In genomic region chr7:105691029-105691691, GRCh38 we compare ENCODE assay signal across 8 cellular contexts.
DNase-seq lines count a peak whose midpoint lies in the region; ATAC-seq, FAIRE-seq and TF ChIP-seq lines count a peak whose summit lies in the region.

No MANE protein-coding gene starts in this region.

- peaks cover 54% of the 10 kb centered on the region for H3K4me1 ChIP-seq in HUES64 (ENCODE audit: insufficient read depth, low read length)

- no peaks in the 10 kb centered on the region for H3K9me3 ChIP-seq in HUES64 (ENCODE audit: insufficient read depth, low read depth, low read length)

- H3K9ac ChIP-seq in HUES64 (ENCODE audit: low read depth, low read length) = peak overlapping the region; percentile 58

- no peak for TF ChIP-seq POLR2A in GM12892 (IDR thresholded peaks at IDR 0.05; ENCODE audit: low read depth, low read length)

- H3K27ac ChIP-seq in HUES64 (ENCODE audit: low read depth, low read length) = peak overlapping the region; percentile 67; the same call in 1 of the 2 replicates

- H3K36me3 ChIP-seq in HUES64 (ENCODE audit: insufficient read depth, low read length) = no peaks in the 10 kb centered on the region

- H3K4me3 Mint-ChIP-seq in activated T-cell treated with anti-CD3 and anti-CD28 coated beads, Interleukin-2, amount 50 U/mL, for 24 hours = peak overlapping the region; percentile 85

- DNase-seq in GM12892 (ENCODE audit: insufficient read length) (peak; percentile 30), glomerular endothelial cell (ENCODE audit: extremely low read depth, low read depth, low spot score) (peak; percentile 29), retinal pigment epithelial cell (ENCODE audit: low read depth) (no peak), NOMO-1 treated with DMSO at 0.1 percent for 48 hours (lab: John Stamatoyannopoulos, UW; ENCODE audit: unreplicated experiment) (no peak)
- DNase-seq in activated T-cell treated with anti-CD3 and anti-CD28 coated beads, Interleukin-2, amount 50 U/mL, for 24 hours = peak; percentile 54

- peaks cover 50% of the 10 kb centered on the region for H3K4me1 Mint-ChIP-seq in activated T-cell treated with anti-CD3 and anti-CD28 coated beads, Interleukin-2, amount 50 U/mL, for 24 hours (ENCODE audit: low read depth)

- peaks cover 4% of the 10 kb centered on the region for H3K36me3 Mint-ChIP-seq in activated T-cell treated with anti-CD3 and anti-CD28 coated beads, Interleukin-2, amount 50 U/mL, for 24 hours (ENCODE audit: low read depth)

- no peaks in the 10 kb centered on the region for H3K9me3 Mint-ChIP-seq in activated T-cell treated with anti-CD3 and anti-CD28 coated beads, Interleukin-2, amount 50 U/mL, for 24 hours

- peak overlapping the region; percentile 88 for H3K27ac Mint-ChIP-seq in activated T-cell treated with anti-CD3 and anti-CD28 coated beads, Interleukin-2, amount 50 U/mL, for 24 hours

- no peak for TF ChIP-seq CTCF in retinal pigment epithelial cell (conservative IDR thresholded peaks at IDR 0.05; ENCODE audit: low read depth, low read length)

- no peak for FAIRE-seq in GM12892 (lab: Jason Lieb, UNC)

- peak overlapping the region; percentile 54 for H3K4me3 ChIP-seq in HUES64 (ENCODE audit: low read length)
- H3K4me3 ChIP-seq in retinal pigment epithelial cell (ENCODE audit: low read length) = peak overlapping the region; percentile 42

- H3K27me3 Mint-ChIP-seq in activated T-cell treated with anti-CD3 and anti-CD28 coated beads, Interleukin-2, amount 50 U/mL, for 24 hours = no peaks in the 10 kb centered on the region

- no peaks in the 10 kb centered on the region; the same call in 1 of the 2 replicates for H3K27me3 ChIP-seq in HUES64 (ENCODE audit: insufficient read depth, low read length)

- whole genome bisulfite sequencing in HUES64 = 21% methylated on average over 18 of the region's 18 CpGs

- no peak for ATAC-seq in GM19328 (IDR thresholded peaks at IDR 0.05; ENCODE audit: unreplicated experiment)
- ATAC-seq in HG03135 (IDR thresholded peaks at IDR 0.05; ENCODE audit: unreplicated experiment) = no peak

Comparison
In these comparisons a context has a peak if more than half of its experiments do, and no peak if none do; other contexts are left out.
1. DNase-seq: peak in GM12892 (single experiment), activated T-cell treated with anti-CD3 and anti-CD28 coated beads, Interleukin-2, amount 50 U/mL, for 24 hours (single experiment) and glomerular endothelial cell (single experiment); none in retinal pigment epithelial cell (single experiment) and NOMO-1 treated with DMSO at 0.1 percent for 48 hours (single experiment).